Comparison of ENCODE assay signal across 24 cellular contexts in genomic region chrX:123504630-123505270, GRCh38.
"Had no signal": no experiment of that assay in that cellular context is flagged by ENCODE, and none has a peak within 500 bp of the region (broad histone marks: within the 10 kb centered on the region; RNA-seq: fewer than 3 reads in every experiment).

No MANE protein-coding gene starts in this region.

- H3K27me3 Mint-ChIP-seq: activated CD8-positive, alpha-beta T cell treated with anti-CD3 and anti-CD28 coated beads for 36 hours; activated naive CD8-positive, alpha-beta T cell treated with anti-CD3 and anti-CD28 coated beads, Interleukin-2, amount 10 ng/mL, durations not matched to agents 7 days and 5 days had no signal

- H3K4me3 Mint-ChIP-seq: activated CD4-positive, alpha-beta T cell treated with anti-CD3 and anti-CD28 coated beads for 36 hours; activated CD8-positive, alpha-beta T cell treated with anti-CD3 and anti-CD28 coated beads for 36 hours; activated naive CD8-positive, alpha-beta T cell treated with anti-CD3 and anti-CD28 coated beads, Interleukin-2, amount 10 ng/mL, durations not matched to agents 7 days and 5 days; T-cell had no signal

- H3K27ac Mint-ChIP-seq: activated CD4-positive, alpha-beta T cell treated with anti-CD3 and anti-CD28 coated beads for 36 hours; activated CD8-positive, alpha-beta T cell treated with anti-CD3 and anti-CD28 coated beads for 36 hours; activated naive CD8-positive, alpha-beta T cell treated with anti-CD3 and anti-CD28 coated beads, Interleukin-2, amount 10 ng/mL, durations not matched to agents 7 days and 5 days; T-cell had no signal

- H3K36me3 Mint-ChIP-seq: activated naive CD8-positive, alpha-beta T cell treated with anti-CD3 and anti-CD28 coated beads, Interleukin-2, amount 10 ng/mL, durations not matched to agents 7 days and 5 days; T-cell had no signal

- H3K27ac ChIP-seq: body of pancreas, VCaP had no signal

- H3K9me3 Mint-ChIP-seq: activated naive CD8-positive, alpha-beta T cell treated with anti-CD3 and anti-CD28 coated beads, Interleukin-2, amount 10 ng/mL, durations not matched to agents 7 days and 5 days had no signal

- H3K27me3 ChIP-seq: body of pancreas had no signal

- H3K4me3 ChIP-seq: body of pancreas had no signal

- H3K4me1 ChIP-seq: body of pancreas had no signal

- H3K4me1 Mint-ChIP-seq: activated CD4-positive, alpha-beta T cell treated with anti-CD3 and anti-CD28 coated beads for 36 hours; activated naive CD8-positive, alpha-beta T cell treated with anti-CD3 and anti-CD28 coated beads, Interleukin-2, amount 10 ng/mL, durations not matched to agents 7 days and 5 days; T-cell had no signal

- H3K9me3 ChIP-seq: body of pancreas had no signal

- DNase-seq: activated CD4-positive, alpha-beta T cell treated with anti-CD3 and anti-CD28 coated beads for 36 hours; activated CD8-positive, alpha-beta memory T cell treated with anti-CD3 and anti-CD28 coated beads, Interleukin-2, amount 50 U/mL, for 48 hours; activated CD8-positive, alpha-beta T cell treated with anti-CD3 and anti-CD28 coated beads for 36 hours; activated naive CD4-positive, alpha-beta T cell treated with anti-CD3 and anti-CD28 coated beads, Interleukin-2, amount 50 U/mL, for 16 hours; activated naive CD8-positive, alpha-beta T cell treated with anti-CD3 and anti-CD28 coated beads, Interleukin-2, amount 10 ng/mL, durations not matched to agents 7 days and 5 days; activated T-cell treated with anti-CD3 and anti-CD28 coated beads, Interleukin-2, amount 50 U/mL, for 1 hour; aorta; body of pancreas; central memory CD4-positive, alpha-beta T cell; Karpas-422; NCI-H1092; NCI-H1417 treated with DMSO at 0.1 percent for 48 hours; NCI-H1694; NCI-H2029; NCI-H2107; NCI-H2171 treated with DMSO at 0.1 percent for 48 hours; NCI-H226; NCI-H510A; NCI-H526 treated with DMSO at 0.1 percent for 48 hours; NCI-H82; SIG-M5; T-cell; T-helper 2 cell had no signal

- ATAC-seq: activated CD4-positive, alpha-beta T cell treated with anti-CD3 and anti-CD28 coated beads for 36 hours; activated CD8-positive, alpha-beta T cell treated with anti-CD3 and anti-CD28 coated beads for 36 hours; body of pancreas; T-cell had no signal
